ENCODE assay signal across 8 cellular contexts in genomic region chr6:111602481-111603404, GRCh38. TPM values are rescaled to one million over a fixed set of nuclear protein-coding genes. Genes with fewer than 3 reads are reported as not detected.
DNase-seq lines count a peak whose midpoint lies in the region; ATAC-seq and TF ChIP-seq lines count a peak whose summit lies in the region.

No MANE protein-coding gene starts in this region.

- TF ChIP-seq CTCF in CD4-positive, alpha-beta T cell (IDR thresholded peaks at IDR 0.05), result no peak
- TF ChIP-seq CTCF in VCaP (conservative IDR thresholded peaks at IDR 0.05), result no peak
- TF ChIP-seq CTCF in gastroesophageal sphincter (IDR thresholded peaks at IDR 0.05), result no peak
- TF ChIP-seq CTCF in prostate gland (IDR thresholded peaks at IDR 0.05), result no peak

- H3K4me1 Mint-ChIP-seq in CD4-positive, alpha-beta T cell (ENCODE audit: low read depth), result peaks cover 80% of the 10 kb centered on the region

- H3K9me3 ChIP-seq in CD4-positive, alpha-beta T cell (ENCODE audit: control insufficient read depth, low read length), result no peaks in the 10 kb centered on the region
- H3K9me3 ChIP-seq in gastroesophageal sphincter (no peaks in the 10 kb centered on the region), prostate gland (no peaks in the 10 kb centered on the region)

- H3K4me3 ChIP-seq in gastroesophageal sphincter (peak overlapping the region in 1 of 2 donors; percentile 3), prostate gland (no peak overlapping the region)

- DNase-seq in CD4-positive, alpha-beta T cell, result no peak
- DNase-seq in prostate gland (ENCODE audit: low spot score), result no peak
- DNase-seq in activated effector memory CD4-positive, alpha-beta T cell treated with Interleukin-2 at 50 U/mL for 16 hours, result no peak
- no peak for DNase-seq in NAMALWA (ENCODE audit: low spot score)
- no peak for DNase-seq in NCI-H1436 treated with DMSO at 0.1 percent for 48 hours (lab: John Stamatoyannopoulos, UW)

- H3K4me1 ChIP-seq in gastroesophageal sphincter, result peaks cover 27 to 84% (median 45%) of the 10 kb centered on the region in 3 donors
- peaks cover 28% of the 10 kb centered on the region for H3K4me1 ChIP-seq in prostate gland (replicated peaks)

- CTCF ChIA-PET in CD4-positive, alpha-beta T cell (lab: Charles Lee), result no interaction called here

- no peak for ATAC-seq in CD4-positive, alpha-beta T cell (ENCODE audit: poor library complexity)
- ATAC-seq in gastroesophageal sphincter, result no peak
- ATAC-seq in HG03469 (IDR thresholded peaks at IDR 0.05; ENCODE audit: unreplicated experiment), result no peak

- peaks cover 32% of the 10 kb centered on the region for H3K36me3 Mint-ChIP-seq in CD4-positive, alpha-beta T cell (ENCODE audit: low read depth)

- intact Hi-C loops in CD4-positive, alpha-beta T cell (cut with DNase I, micrococcal nuclease), result loop anchor here in 1 of 2 experiments (10.0 kb wide), 1 partner anchor 348 kb away; a partner anchor contains a TSS
- intact Hi-C loops in prostate gland (cut with DNase I), result no loop called here

- H3K27me3 Mint-ChIP-seq in CD4-positive, alpha-beta T cell, result no peaks in the 10 kb centered on the region

- H3K27ac Mint-ChIP-seq in CD4-positive, alpha-beta T cell, result peak overlapping the region; percentile 28

- H3K4me3 Mint-ChIP-seq in CD4-positive, alpha-beta T cell, result peak overlapping the region; percentile 95

- no peak for TF ChIP-seq EP300 in gastroesophageal sphincter (IDR thresholded peaks at IDR 0.05)

- TF ChIP-seq POLR2A in gastroesophageal sphincter (IDR thresholded peaks at IDR 0.05) (no peak), prostate gland (IDR thresholded peaks at IDR 0.05) (no peak)

- H3K27me3 ChIP-seq in CD4-positive, alpha-beta T cell (ENCODE audit: control insufficient read depth, insufficient read depth, low read length), result no peaks in the 10 kb centered on the region
- H3K27me3 ChIP-seq in gastroesophageal sphincter (no peaks in the 10 kb centered on the region), prostate gland (replicated peaks; ENCODE audit: insufficient read depth) (no peaks in the 10 kb centered on the region)

- POLR2A ChIA-PET in CD4-positive, alpha-beta T cell (lab: Charles Lee), result no interaction called here

- 12 to 34% methylated on average over 8 to 10 of the region's 12 CpGs for WGBS in gastroesophageal sphincter (ENCODE audit: low coverage in 1 of 2), 2 donors
- 12% methylated on average over 12 of the region's 12 CpGs for WGBS in prostate gland

- no peaks in the 10 kb centered on the region for H3K9me3 Mint-ChIP-seq in CD4-positive, alpha-beta T cell

- H3K36me3 ChIP-seq in gastroesophageal sphincter, result no peaks in the 10 kb centered on the region
- no peaks in the 10 kb centered on the region for H3K36me3 ChIP-seq in prostate gland

- H3K27ac ChIP-seq in CD4-positive, alpha-beta T cell (ENCODE audit: low read depth, low read length), result no peak overlapping the region
- H3K27ac ChIP-seq in VCaP, result peak overlapping the region; percentile 91
- H3K27ac ChIP-seq in gastroesophageal sphincter, result peak overlapping the region; percentile 93 to 98 (median 97)
- peak overlapping the region; percentile 88 to 90 for H3K27ac ChIP-seq in prostate gland

RNA-seq across cellular contexts. Expression of gene TRAF3IP2, which starts 2.9 kb away (rescaled TPM):
- total RNA-seq in CD4-positive, alpha-beta T cell, result 10 to 100 TPM; 23.6 to 24.8 TPM
- total RNA-seq in gastroesophageal sphincter (10 to 100 TPM; 18.4 to 33.4 (median 27.5) TPM), prostate gland (10 to 100 TPM; 40.2 to 52.4 TPM)
